Comparison of ENCODE assay signal across 7 cellular contexts in genomic region chr11:77910828-77911227, GRCh38.
DNase-seq lines count a peak whose midpoint lies in the region; ATAC-seq and TF ChIP-seq lines count a peak whose summit lies in the region.
"Not testable (repeated sequence)": the region's sequence is repeated elsewhere in the genome, so short reads cannot be mapped to it uniquely, and the experiment has no call there.

No MANE protein-coding gene starts in this region.

- H3K36me3 ChIP-seq in thoracic aorta, result not testable (repeated sequence)

- ATAC-seq in SK-N-SH treated with all-trans-retinoic acid at 6 μM for 48 hours (peak; percentile 34), thoracic aorta (ENCODE audit: insufficient number of reproducible peaks, low FRiP score, low read depth) (peak; percentile 60)

- peak overlapping the region; percentile 28 to 59 for H3K27ac ChIP-seq in thoracic aorta

- peaks cover 0 to 22% of the 10 kb centered on the region in 2 donors for H3K4me1 ChIP-seq in thoracic aorta (ENCODE audit: control insufficient read depth in 1 of 2, low read depth in 2 of 2)

- peak; percentile 70 for DNase-seq in EH (ENCODE audit: low read depth)
- DNase-seq in LHCN-M2 (ENCODE audit: low read depth), result peak; percentile 34
- peak; percentile 57 for DNase-seq in astrocyte of the spinal cord (ENCODE audit: low read depth, low spot score)
- DNase-seq in fibroblast of villous mesenchyme (ENCODE audit: low read depth), result peak; percentile 58
- peak; percentile 58 for DNase-seq in myocyte (ENCODE audit: low read depth)
- DNase-seq in thoracic aorta (ENCODE audit: low spot score), result not testable (repeated sequence)

- not testable (repeated sequence) for TF ChIP-seq CTCF in astrocyte of the spinal cord (IDR thresholded peaks at IDR 0.05; ENCODE audit: low read depth, low read length); fibroblast of villous mesenchyme (IDR thresholded peaks at IDR 0.05; ENCODE audit: insufficient read depth, low read depth, low read length); thoracic aorta (IDR thresholded peaks at IDR 0.05)

- H3K9me3 ChIP-seq in thoracic aorta, result not testable (repeated sequence)

- not testable (repeated sequence) for H3K27me3 ChIP-seq in thoracic aorta (replicated peaks; ENCODE audit: insufficient read depth)

- in situ Hi-C loops in astrocyte of the spinal cord (cut with HindIII; ENCODE audit: low sequenced_read_pairs), result not testable (repeated sequence)

- not testable (repeated sequence) for H3K4me3 ChIP-seq in astrocyte of the spinal cord (ENCODE audit: low read depth, low read length); fibroblast of villous mesenchyme (ENCODE audit: low read depth, low read length); thoracic aorta
